In the genomic region with DNA sequence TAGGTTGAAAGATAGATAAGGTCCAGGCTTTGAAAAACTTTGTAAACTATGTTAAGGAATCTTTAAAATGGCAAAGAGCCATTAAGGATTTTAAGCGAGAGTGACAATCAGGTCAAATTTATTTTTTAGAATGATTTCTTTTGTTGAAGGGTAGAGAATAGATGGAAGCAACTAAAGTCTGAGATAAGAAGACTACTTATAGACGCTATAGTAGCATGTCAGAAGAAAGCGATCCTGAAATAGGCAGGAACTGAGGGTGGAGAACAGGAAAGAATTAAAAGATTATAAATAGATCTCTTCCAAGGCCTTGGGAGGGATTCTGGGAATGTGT, we compare ENCODE assay signal across 26 cellular contexts. TPM values are rescaled to one million over a fixed set of nuclear protein-coding genes. Genes with fewer than 3 reads are reported as not detected.
A peak's percentile ranks its signal among the peaks of the same experiment; 100 is the strongest.
DNase-seq lines count a peak whose midpoint lies in the region; ATAC-seq, FAIRE-seq and TF ChIP-seq lines count a peak whose summit lies in the region.
"Had no signal": no experiment of that assay in that cellular context is flagged by ENCODE, and none has a peak within 500 bp of the region (broad histone marks: within the 10 kb centered on the region; RNA-seq: fewer than 3 reads in every experiment).

No MANE protein-coding gene starts in this region.

- no peak overlapping the region for H2BK15ac ChIP-seq in mesenchymal stem cell (ENCODE audit: low read depth, poor library complexity, severe bottlenecking)

- no peak overlapping the region for H4K8ac ChIP-seq in mesenchymal stem cell (ENCODE audit: low read length)

- no peak overlapping the region for H3K23ac ChIP-seq in mesenchymal stem cell (ENCODE audit: low read length in 2 of 2)

- BruUV-seq in K562 (replicated peaks; lab: Mats Ljungman, UMichigan), result no TSS peak

- no peak overlapping the region for H3K27ac Mint-ChIP-seq in CD4-positive, alpha-beta memory T cell
- H3K27ac Mint-ChIP-seq: activated CD4-positive, alpha-beta T cell treated with anti-CD3 and anti-CD28 coated beads, Interleukin-2, amount 10 ng/mL, durations not matched to agents 7 days and 5 days; activated CD8-positive, alpha-beta memory T cell treated with anti-CD3 and anti-CD28 coated beads, Interleukin-2, amount 10 ng/mL, durations not matched to agents 7 days and 5 days; immature natural killer cell had no signal

- H4K91ac ChIP-seq in mesenchymal stem cell (ENCODE audit: low read length), result no peak overlapping the region

- no peaks in the 10 kb centered on the region for H3K9me3 Mint-ChIP-seq in CD4-positive, alpha-beta memory T cell
- H3K9me3 Mint-ChIP-seq: activated CD4-positive, alpha-beta T cell treated with anti-CD3 and anti-CD28 coated beads, Interleukin-2, amount 10 ng/mL, durations not matched to agents 7 days and 5 days; immature natural killer cell; neural crest cell had no signal

- no peak for TF ChIP-seq EP300 in K562 (IDR thresholded peaks at IDR 0.05; ENCODE audit: low read length)

- H2AFZ ChIP-seq in K562 (ENCODE audit: low read depth, low read length) (peak overlapping the region; percentile 16; the same call in 1 of the 2 replicates), mesenchymal stem cell (ENCODE audit: low read depth, low read length) (no peak overlapping the region)

- no peaks in the 10 kb centered on the region for H3K4me1 Mint-ChIP-seq in CD4-positive, alpha-beta memory T cell
- H3K4me1 Mint-ChIP-seq: activated CD4-positive, alpha-beta T cell treated with anti-CD3 and anti-CD28 coated beads, Interleukin-2, amount 10 ng/mL, durations not matched to agents 7 days and 5 days; activated CD8-positive, alpha-beta memory T cell treated with anti-CD3 and anti-CD28 coated beads, Interleukin-2, amount 10 ng/mL, durations not matched to agents 7 days and 5 days; immature natural killer cell had no signal

- H3K9ac ChIP-seq in K562 (ENCODE audit: insufficient read depth in 1 of 2, low read depth in 2 of 2, low read length in 2 of 2), result peak overlapping the region in 1 of 2 experiments; percentile 51; a peak in 2 of 4 replicates
- peak overlapping the region; percentile 32 for H3K9ac ChIP-seq in mesenchymal stem cell (ENCODE audit: low read length)

- peaks cover 3 to 57% (median 34%) of the 10 kb centered on the region in 9 donors for H3K4me1 ChIP-seq in heart right ventricle
- peaks cover 31 to 49% of the 10 kb centered on the region in 2 experiments; a peak in 4 of 5 replicates for H3K4me1 ChIP-seq in K562 (replicated peaks in 1 of 2; ENCODE audit: control insufficient read depth in 2 of 2, insufficient read depth in 2 of 2, low read length in 2 of 2)
- H3K4me1 ChIP-seq in mesenchymal stem cell (ENCODE audit: control insufficient read depth, insufficient read depth, low read depth, low read length), result no peaks in the 10 kb centered on the region
- peaks cover 23% of the 10 kb centered on the region for H3K4me1 ChIP-seq in vagina
- no peaks in the 10 kb centered on the region for H3K4me1 ChIP-seq in CD4-positive, alpha-beta memory T cell (ENCODE audit: insufficient read depth, low read length)

- no peaks in the 10 kb centered on the region for H4K20me1 ChIP-seq in K562 (replicated peaks; ENCODE audit: control insufficient read depth, insufficient read depth, low read length)

- no peaks in the 10 kb centered on the region for H3K79me1 ChIP-seq in mesenchymal stem cell (replicated peaks; ENCODE audit: low read length, poor library complexity, severe bottlenecking)

- H3K27ac ChIP-seq in heart right ventricle (peak overlapping the region in 9 of 10 donors; percentile 28 to 79 (median 59)), K562 (ENCODE audit: extremely low read depth, low read depth, low read length) (peak overlapping the region; percentile 77), mesenchymal stem cell (ENCODE audit: low read length, poor library complexity, severe bottlenecking) (no peak overlapping the region), vagina (peak overlapping the region; percentile 56)
- H3K27ac ChIP-seq in CD4-positive, alpha-beta memory T cell (ENCODE audit: low read depth, low read length), result no peak overlapping the region
- H3K27ac ChIP-seq: foreskin keratinocyte, HL-60 had no signal

- H3K4me3 ChIP-seq in heart right ventricle (no peak overlapping the region), K562 (no peak overlapping the region), mesenchymal stem cell (ENCODE audit: insufficient read depth in 1 of 2, low read depth in 1 of 2, low read length in 2 of 2) (no peak overlapping the region), vagina (no peak overlapping the region)
- no peak overlapping the region for H3K4me3 ChIP-seq in CD4-positive, alpha-beta memory T cell (ENCODE audit: low read length in 2 of 2)
- H3K4me3 ChIP-seq: GM12878, mucosa of descending colon had no signal

- intact Hi-C loops in heart right ventricle (cut with DNase I), result loop anchor here in 2 of 10 donors (5.0 to 10.0 kb wide), 2 partner anchors 93 to 1056 kb away; a partner anchor contains a TSS
- intact Hi-C loops in Right ventricle myocardium inferior (cut with DNase I), result loop anchor here (5.0 to 10.0 kb wide), 2 partner anchors 554 to 883 kb away; a partner anchor contains a TSS
- intact Hi-C loops in K562 (cut with micrococcal nuclease), result loop anchor here (1.0 to 5.0 kb wide), 2 partner anchors 18 to 78 kb away; no protein-coding TSS in a partner anchor
- intact Hi-C loops in vagina (cut with DNase I), result no loop called here
- intact Hi-C loops in CD4-positive, alpha-beta memory T cell (cut with micrococcal nuclease), result no loop called here

- no peak overlapping the region for H2BK120ac ChIP-seq in mesenchymal stem cell (ENCODE audit: low read depth, low read length)

- CTCF ChIA-PET in K562 (lab: Yijun Ruan, JAX; ENCODE audit: low intra/inter-chr PET ratio), result no interaction called here
- CTCF ChIA-PET in CD4-positive, alpha-beta memory T cell (lab: Charles Lee; ENCODE audit: partially characterized antibody), result no interaction called here

- DNase-seq in heart right ventricle (no peak), Right ventricle myocardium inferior (ENCODE audit: missing footprints) (no peak), K562 (ENCODE audit: extremely low read depth in 1 of 4, low spot score in 3 of 4) (no peak), mesenchymal stem cell (no peak), vagina (ENCODE audit: extremely low spot score in 2 of 2) (no peak), left lobe of liver (ENCODE audit: low spot score) (no peak)
- DNase-seq in effector CD4-positive, alpha-beta T cell, result no peak
- no peak for DNase-seq in CD4-positive, alpha-beta memory T cell
- DNase-seq: activated CD4-positive, alpha-beta T cell treated with anti-CD3 and anti-CD28 coated beads, Interleukin-2, amount 10 ng/mL, durations not matched to agents 7 days and 5 days; activated CD8-positive, alpha-beta memory T cell treated with anti-CD3 and anti-CD28 coated beads, Interleukin-2, amount 10 ng/mL, durations not matched to agents 7 days and 5 days; activated naive CD4-positive, alpha-beta T cell treated with anti-CD3 and anti-CD28 coated beads, Interleukin-2, amount 50 U/mL, for 16 hours; anterior cingulate cortex; C1 segment of cervical spinal cord; H7; hippocampal formation; immature natural killer cell; NCI-H1048; NCI-H1694 treated with DMSO at 0.1 percent for 48 hours; NCI-H2171 treated with DMSO at 0.1 percent for 48 hours; NCI-H524 treated with DMSO at 0.1 percent for 48 hours; T-helper 9 cell had no signal

- in situ Hi-C loops in K562 (cut with MboI), result no loop called here

- H3K4me2 ChIP-seq in K562 (ENCODE audit: insufficient read depth, low read length) (0 out of 2 replicates have a peak overlapping the region, but pooled peaks have one; percentile 22), mesenchymal stem cell (ENCODE audit: low read length, poor library complexity, severe bottlenecking) (no peak overlapping the region)

- H3K4ac ChIP-seq in mesenchymal stem cell (ENCODE audit: low read depth in 1 of 2, low read length in 2 of 2), result no peak overlapping the region

- no peak overlapping the region for H3K18ac ChIP-seq in mesenchymal stem cell (ENCODE audit: low read depth in 1 of 2, low read length in 2 of 2)

- no peaks in the 10 kb centered on the region for H3K36me3 ChIP-seq in heart right ventricle
- no peaks in the 10 kb centered on the region for H3K36me3 ChIP-seq in K562 (ENCODE audit: control insufficient read depth, insufficient read depth, low read length)
- no peaks in the 10 kb centered on the region for H3K36me3 ChIP-seq in mesenchymal stem cell (ENCODE audit: control insufficient read depth in 1 of 2, insufficient read depth in 2 of 2, low read depth in 1 of 2, low read length in 2 of 2)
- no peaks in the 10 kb centered on the region for H3K36me3 ChIP-seq in vagina
- no peaks in the 10 kb centered on the region for H3K36me3 ChIP-seq in CD4-positive, alpha-beta memory T cell (ENCODE audit: insufficient read depth, low read length)

- H3K36me3 Mint-ChIP-seq in CD4-positive, alpha-beta memory T cell, result no peaks in the 10 kb centered on the region
- H3K36me3 Mint-ChIP-seq: activated CD8-positive, alpha-beta memory T cell treated with anti-CD3 and anti-CD28 coated beads, Interleukin-2, amount 10 ng/mL, durations not matched to agents 7 days and 5 days had no signal

- TF ChIP-seq RAD21 in K562 (CRISPR knock-in tag; conservative IDR thresholded peaks at IDR 0.05 in 1 of 2, IDR thresholded peaks at IDR 0.05 in 1 of 2), result no peak

- no peak for TF ChIP-seq CTCF in heart right ventricle (IDR thresholded peaks at IDR 0.05)
- TF ChIP-seq CTCF in K562 (IDR thresholded peaks at IDR 0.05 in 2 of 3, conservative IDR thresholded peaks at IDR 0.05 in 1 of 3; ENCODE audit: insufficient read depth in 2 of 3, low read depth in 1 of 3, low read length in 3 of 3), result no peak
- TF ChIP-seq CTCF in vagina (IDR thresholded peaks at IDR 0.05), result no peak

- no peak for FAIRE-seq in K562 (lab: Jason Lieb, UNC)
- FAIRE-seq: GM12878 had no signal

- WGBS in heart right ventricle, 2 donors, result 26 to 31% methylated on average over 3 of the region's 3 CpGs
- 1% methylated on average over 3 of the region's 3 CpGs for WGBS in K562 (ENCODE audit: insufficient coverage, low coverage, missing lambda C conversion rate)
- 87% methylated on average over 3 of the region's 3 CpGs for WGBS in mesenchymal stem cell

- H2BK5ac ChIP-seq in mesenchymal stem cell (ENCODE audit: low read depth, low read length, poor library complexity, severe bottlenecking), result no peak overlapping the region

- no peak overlapping the region for H2BK12ac ChIP-seq in mesenchymal stem cell (ENCODE audit: low read length in 2 of 2)

- no peak for ATAC-seq in heart right ventricle
- ATAC-seq in Right ventricle myocardium inferior, result no peak
- ATAC-seq in K562, result no peak
- ATAC-seq in left lobe of liver, result no peak
- ATAC-seq: activated CD8-positive, alpha-beta memory T cell treated with anti-CD3 and anti-CD28 coated beads, Interleukin-2, amount 10 ng/mL, durations not matched to agents 7 days and 5 days; GM12878 had no signal

- no peak overlapping the region for H2AK5ac ChIP-seq in mesenchymal stem cell (ENCODE audit: low read length, severe bottlenecking)

- H3K4me3 Mint-ChIP-seq in CD4-positive, alpha-beta memory T cell, result no peak overlapping the region
- H3K4me3 Mint-ChIP-seq: activated CD4-positive, alpha-beta T cell treated with anti-CD3 and anti-CD28 coated beads, Interleukin-2, amount 10 ng/mL, durations not matched to agents 7 days and 5 days; activated CD8-positive, alpha-beta memory T cell treated with anti-CD3 and anti-CD28 coated beads, Interleukin-2, amount 10 ng/mL, durations not matched to agents 7 days and 5 days; immature natural killer cell; neural crest cell had no signal

- H3K27me3 ChIP-seq in heart right ventricle (no peaks in the 10 kb centered on the region), K562 (ENCODE audit: control insufficient read depth in 2 of 2, insufficient read depth in 2 of 2, low read length in 2 of 2) (no peaks in the 10 kb centered on the region), mesenchymal stem cell (ENCODE audit: control insufficient read depth in 1 of 2, insufficient read depth in 1 of 2, low read length in 2 of 2) (no peaks in the 10 kb centered on the region), vagina (no peaks in the 10 kb centered on the region)
- no peaks in the 10 kb centered on the region for H3K27me3 ChIP-seq in CD4-positive, alpha-beta memory T cell (ENCODE audit: insufficient read depth, low read length)
- H3K27me3 ChIP-seq: foreskin keratinocyte had no signal

- no peak for TF ChIP-seq POLR2A in K562 (conservative IDR thresholded peaks at IDR 0.05)
- no peak for TF ChIP-seq POLR2A in vagina (IDR thresholded peaks at IDR 0.05)

- no peak overlapping the region for H3K14ac ChIP-seq in mesenchymal stem cell (ENCODE audit: low read length in 2 of 2)

- no peaks in the 10 kb centered on the region for H3K27me3 Mint-ChIP-seq in CD4-positive, alpha-beta memory T cell
- H3K27me3 Mint-ChIP-seq: activated CD4-positive, alpha-beta T cell treated with anti-CD3 and anti-CD28 coated beads, Interleukin-2, amount 10 ng/mL, durations not matched to agents 7 days and 5 days; activated CD8-positive, alpha-beta memory T cell treated with anti-CD3 and anti-CD28 coated beads, Interleukin-2, amount 10 ng/mL, durations not matched to agents 7 days and 5 days had no signal

- H3K9me3 ChIP-seq in heart right ventricle (no peaks in the 10 kb centered on the region), K562 (replicated peaks; ENCODE audit: control insufficient read depth, insufficient read depth, low read depth, low read length) (no peaks in the 10 kb centered on the region), mesenchymal stem cell (ENCODE audit: control insufficient read depth, low read length) (no peaks in the 10 kb centered on the region), vagina (no peaks in the 10 kb centered on the region)
- H3K9me3 ChIP-seq in CD4-positive, alpha-beta memory T cell (ENCODE audit: control insufficient read depth in 1 of 2, low read length in 2 of 2), result no peaks in the 10 kb centered on the region
- H3K9me3 ChIP-seq: mucosa of descending colon had no signal

- no peaks in the 10 kb centered on the region for H3K9me1 ChIP-seq in K562 (ENCODE audit: control insufficient read depth, insufficient read depth, low read length)

- no peaks in the 10 kb centered on the region for H3K79me2 ChIP-seq in K562 (ENCODE audit: control insufficient read depth, insufficient read depth, low read length)

- POLR2A ChIA-PET in K562 (lab: Yijun Ruan, JAX), result interaction anchor here (0.8 to 1.0 kb wide), 2 partner anchors 19 to 58 kb away, joined by 3 read pairs; no protein-coding TSS in a partner anchor
- POLR2A ChIA-PET in CD4-positive, alpha-beta memory T cell (lab: Charles Lee; ENCODE audit: partially characterized antibody), result no interaction called here

RNA-seq across cellular contexts. Expression of a gene that starts 13.0 kb away (rescaled TPM):
- total RNA-seq in heart right ventricle (10 to 100 TPM in 5 of 10 donors, 1 to 10 TPM in 5; 6.8 to 26.3 (median 10.0) TPM), Right ventricle myocardium inferior (16.7 TPM), K562 (2014; rRNA removed) (12.8 and 16.6 TPM in 2 replicates), K562 (2014; rRNA removed; fragmentation: Illumina TruSeq; extraction: Trizol) (29.2 and 32.5 TPM in 2 replicates), K562 (2015; rRNA removed; fragmentation: Illumina TruSeq; extraction: Trizol) (14.3 and 16.4 TPM in 2 replicates), K562 (2021) (26.8 and 28.9 TPM in 2 replicates), vagina (13.8 TPM), left lobe of liver (41.3 TPM)
- polyA plus RNA-seq in heart right ventricle (10 to 100 TPM; 26.4 to 40.1 TPM), K562 (2011; rRNA removed) (23.3 and 46.3 TPM in 2 replicates), K562 (2014; fragmentation: Illumina TruSeq; extraction: Trizol) (25.0 and 29.3 TPM in 2 replicates), K562 (2014; fragmentation: Nextera tagmentation; extraction: Ambion mirVana) (1 to 10 TPM; 7.8 to 9.8 TPM), K562 (2014; rRNA removed) (20.0 and 23.9 TPM in 2 replicates)
- total RNA-seq in K562 (2011; cell fraction: chromatin; rRNA removed; ENCODE audit: low replicate concordance), result 20.7 and 45.9 TPM in 2 replicates
- 26.2 and 28.2 TPM in 2 replicates for total RNA-seq in K562 (2011; cell fraction: nucleolus; rRNA removed)
- 50.4 and 66.6 TPM in 2 replicates for total RNA-seq in K562 (2011; cell fraction: nucleoplasm; rRNA removed)
- 14.2 and 22.5 TPM in 2 replicates for polyA plus RNA-seq in K562 (2011; cell fraction: cytosol; rRNA removed)
- polyA plus RNA-seq in K562 (2011; cell fraction: nucleus; rRNA removed), result 8.5 and 10.1 TPM in 2 replicates
- 17.7 and 21.3 TPM in 2 replicates for polyA plus RNA-seq in K562 (2012)
- polyA minus RNA-seq in K562 (2011; rRNA and poly(A)+ RNA removed), result 12.9 and 21.0 TPM in 2 replicates
- polyA minus RNA-seq in K562 (2011; cell fraction: cytosol; rRNA and poly(A)+ RNA removed), result 8.0 and 14.1 TPM in 2 replicates
- 3.5 and 5.3 TPM in 2 replicates for polyA minus RNA-seq in K562 (2011; cell fraction: nucleus; rRNA and poly(A)+ RNA removed)
- 13.0 TPM for polyA plus RNA-seq in mesenchymal stem cell (2013, experiment 1 of 2)
- 13.7 TPM for polyA plus RNA-seq in mesenchymal stem cell (2013, experiment 2 of 2)
- total RNA-seq in CD4-positive, alpha-beta memory T cell, result not detected
- under 1 TPM; 0.11 to 0.42 TPM for polyA plus RNA-seq in CD4-positive, alpha-beta memory T cell

Comparison
In these comparisons a context has a peak if more than half of its experiments do, and no peak if none do; other contexts are left out.
1. H3K27ac ChIP-seq: peak in heart right ventricle (9 of 10), K562 (single experiment) and vagina (single experiment); none in mesenchymal stem cell (single experiment) and CD4-positive, alpha-beta memory T cell (single experiment).
2. RNA of a gene that starts 13.0 kb away (total RNA-seq): 41.3 TPM in left lobe of liver (single experiment), 12.8 to 66.6 TPM in K562, 16.7 TPM in Right ventricle myocardium inferior (single experiment), 13.8 TPM in vagina (single experiment) and 6.8 to 26.3 TPM in heart right ventricle; not detected in CD4-positive, alpha-beta memory T cell; every median in the first group is over 4 times any median in the second.
3. intact Hi-C loops: an anchor here in Right ventricle myocardium inferior (5.0 to 10.0 kb wide) and K562 (1.0 to 5.0 kb wide); none called in vagina and CD4-positive, alpha-beta memory T cell.